16 cellular contexts compared by ENCODE assay signal in genomic region chr17:63480826-63481487, GRCh38. TPM values are rescaled to one million over a fixed set of nuclear protein-coding genes. Genes with fewer than 3 reads are reported as not detected.
DNase-seq lines count a peak whose midpoint lies in the region; ATAC-seq and TF ChIP-seq lines count a peak whose summit lies in the region.
"Had no signal": no experiment of that assay in that cellular context is flagged by ENCODE, and none has a peak within 500 bp of the region (broad histone marks: within the 10 kb centered on the region; RNA-seq: fewer than 3 reads in every experiment).

No MANE protein-coding gene starts in this region.

- H3K27ac Mint-ChIP-seq in activated CD4-positive, alpha-beta T cell treated with anti-CD3 and anti-CD28 coated beads for 36 hours: no peak overlapping the region
- H3K27ac Mint-ChIP-seq in stimulated activated memory B cell treated with anti-CD40 and anti-IgM and Interleukin-4, amounts not matched to agents 10 μg/mL and 1 μg/mL and 100 μg/mL, for 72 hours: no peak overlapping the region
- H3K27ac Mint-ChIP-seq: CD8-positive, alpha-beta memory T cell; natural killer cell treated with Interleukin-12 subunit alpha and Interleukin-12 subunit beta and Interleukin-15 and Interleukin-18, amount 100 ng/mL, for 72 hours had no signal

- intact Hi-C loops in thyroid gland (cut with DNase I): no loop called here
- intact Hi-C loops in activated CD4-positive, alpha-beta T cell treated with anti-CD3 and anti-CD28 coated beads for 36 hours (cut with DNase I, micrococcal nuclease): no loop called here

- DNase-seq in SHP77 (lab: John Stamatoyannopoulos, UW) (peak; percentile 32 to 57), SHP77 treated with DMSO at 0.1 percent for 48 hours (lab: John Stamatoyannopoulos, UW) (no peak), NCI-H187 (lab: John Stamatoyannopoulos, UW) (peak; percentile 79 to 81), NCI-H524 treated with DMSO at 0.1 percent for 48 hours (lab: John Stamatoyannopoulos, UW) (peak; percentile 97), thyroid gland (peak; percentile 75 to 82)
- DNase-seq in activated CD4-positive, alpha-beta T cell treated with anti-CD3 and anti-CD28 coated beads for 36 hours: no peak
- DNase-seq: activated CD4-positive, alpha-beta T cell treated with anti-CD3 and anti-CD28 coated beads, Interleukin-2, amount 50 U/mL, for 4 hours; amniotic stem cell; CD8-positive, alpha-beta memory T cell; gastrocnemius medialis; NK-92 treated with Interleukin-12 subunit alpha and Interleukin-12 subunit beta, amount 100 ng/mL, for 24 hours had no signal

- H3K36me3 Mint-ChIP-seq in activated CD4-positive, alpha-beta T cell treated with anti-CD3 and anti-CD28 coated beads for 36 hours (ENCODE audit: low read depth): no peaks in the 10 kb centered on the region
- H3K36me3 Mint-ChIP-seq in stimulated activated memory B cell treated with anti-CD40 and anti-IgM and Interleukin-4, amounts not matched to agents 10 μg/mL and 1 μg/mL and 100 μg/mL, for 72 hours: no peaks in the 10 kb centered on the region
- H3K36me3 Mint-ChIP-seq: natural killer cell treated with Interleukin-12 subunit alpha and Interleukin-12 subunit beta and Interleukin-15 and Interleukin-18, amount 100 ng/mL, for 72 hours had no signal

- no peak for ATAC-seq in activated CD4-positive, alpha-beta T cell treated with anti-CD3 and anti-CD28 coated beads for 36 hours
- no peak for ATAC-seq in HG03097 (IDR thresholded peaks at IDR 0.05; ENCODE audit: low FRiP score, unreplicated experiment)
- no peak for ATAC-seq in stimulated activated memory B cell treated with anti-CD40 and anti-IgM and Interleukin-4, amounts not matched to agents 10 μg/mL and 1 μg/mL and 100 μg/mL, for 72 hours
- ATAC-seq: gastrocnemius medialis; natural killer cell treated with Interleukin-12 subunit alpha and Interleukin-12 subunit beta and Interleukin-15 and Interleukin-18, amount 100 ng/mL, for 72 hours had no signal

- H3K27ac ChIP-seq in thyroid gland: no peak overlapping the region
- H3K27ac ChIP-seq: gastrocnemius medialis had no signal

- H3K27me3 ChIP-seq in thyroid gland: no peaks in the 10 kb centered on the region

- TF ChIP-seq POLR2A in thyroid gland (IDR thresholded peaks at IDR 0.05): no peak

- H3K9me3 Mint-ChIP-seq in activated CD4-positive, alpha-beta T cell treated with anti-CD3 and anti-CD28 coated beads for 36 hours (ENCODE audit: low read depth): no peaks in the 10 kb centered on the region
- H3K9me3 Mint-ChIP-seq in stimulated activated memory B cell treated with anti-CD40 and anti-IgM and Interleukin-4, amounts not matched to agents 10 μg/mL and 1 μg/mL and 100 μg/mL, for 72 hours: no peaks in the 10 kb centered on the region
- H3K9me3 Mint-ChIP-seq: natural killer cell treated with Interleukin-12 subunit alpha and Interleukin-12 subunit beta and Interleukin-15 and Interleukin-18, amount 100 ng/mL, for 72 hours had no signal

- peaks cover 5 to 38% of the 10 kb centered on the region in 2 donors for H3K4me1 ChIP-seq in thyroid gland

- H3K4me3 ChIP-seq in thyroid gland (replicated peaks in 1 of 3): no peak overlapping the region
- H3K4me3 ChIP-seq: gastrocnemius medialis had no signal

- POLR2A ChIA-PET in activated CD4-positive, alpha-beta T cell treated with anti-CD3 and anti-CD28 coated beads for 36 hours (lab: Charles Lee): no interaction called here

- no peak overlapping the region for H3K4me3 Mint-ChIP-seq in activated CD4-positive, alpha-beta T cell treated with anti-CD3 and anti-CD28 coated beads for 36 hours
- no peak overlapping the region for H3K4me3 Mint-ChIP-seq in stimulated activated memory B cell treated with anti-CD40 and anti-IgM and Interleukin-4, amounts not matched to agents 10 μg/mL and 1 μg/mL and 100 μg/mL, for 72 hours
- H3K4me3 Mint-ChIP-seq: CD8-positive, alpha-beta memory T cell; natural killer cell treated with Interleukin-12 subunit alpha and Interleukin-12 subunit beta and Interleukin-15 and Interleukin-18, amount 100 ng/mL, for 72 hours had no signal

- WGBS in thyroid gland, 2 donors: 30 to 51% methylated on average over 9 to 11 of the region's 11 CpGs

- TF ChIP-seq CTCF in thyroid gland (IDR thresholded peaks at IDR 0.05): no peak

- peaks cover 12% of the 10 kb centered on the region for H3K4me1 Mint-ChIP-seq in activated CD4-positive, alpha-beta T cell treated with anti-CD3 and anti-CD28 coated beads for 36 hours
- peaks cover 24% of the 10 kb centered on the region for H3K4me1 Mint-ChIP-seq in stimulated activated memory B cell treated with anti-CD40 and anti-IgM and Interleukin-4, amounts not matched to agents 10 μg/mL and 1 μg/mL and 100 μg/mL, for 72 hours

- H3K36me3 ChIP-seq in thyroid gland: no peaks in the 10 kb centered on the region
- H3K36me3 ChIP-seq: gastrocnemius medialis had no signal

- CTCF ChIA-PET in activated CD4-positive, alpha-beta T cell treated with anti-CD3 and anti-CD28 coated beads for 36 hours (lab: Charles Lee): interaction anchor here (0.9 to 8.3 kb wide), 3 partner anchors 41 to 57 kb away, joined by 6 to 102 read pairs (median 10); no protein-coding TSS in a partner anchor

- H3K27me3 Mint-ChIP-seq in activated CD4-positive, alpha-beta T cell treated with anti-CD3 and anti-CD28 coated beads for 36 hours: peaks cover 18% of the 10 kb centered on the region
- peaks cover 66% of the 10 kb centered on the region for H3K27me3 Mint-ChIP-seq in stimulated activated memory B cell treated with anti-CD40 and anti-IgM and Interleukin-4, amounts not matched to agents 10 μg/mL and 1 μg/mL and 100 μg/mL, for 72 hours

- H3K9me3 ChIP-seq in thyroid gland: no peaks in the 10 kb centered on the region
- H3K9me3 ChIP-seq: gastrocnemius medialis had no signal

RNA-seq across cellular contexts. Expression of gene ACE, which starts 4.1 kb away (rescaled TPM):
- 10 to 100 TPM in 2 of 4 donors, 1 to 10 TPM in 2; 1.1 to 12.7 (median 10.3) TPM for total RNA-seq in thyroid gland
- total RNA-seq in activated CD4-positive, alpha-beta T cell treated with anti-CD3 and anti-CD28 coated beads for 36 hours: under 1 TPM; 0.26 to 0.46 TPM
- total RNA-seq: natural killer cell treated with Interleukin-12 subunit alpha and Interleukin-12 subunit beta and Interleukin-15 and Interleukin-18, amount 100 ng/mL, for 72 hours had no signal

RNA-seq across cellular contexts. Expression of gene CYB561, which starts 34.9 kb away (rescaled TPM):
- 100 to 1,000 TPM in 2 of 4 donors, 10 to 100 TPM in 2; 46.2 to 129 (median 101) TPM for total RNA-seq in thyroid gland
- total RNA-seq in activated CD4-positive, alpha-beta T cell treated with anti-CD3 and anti-CD28 coated beads for 36 hours: 1 to 10 TPM; 2.5 to 3.0 TPM

RNA-seq across cellular contexts. Expression of gene KCNH6, which starts 42.2 kb away (rescaled TPM):
- under 1 TPM in 1 of 4 donors, not detected in 3; 0.67 TPM for total RNA-seq in thyroid gland
- not detected for total RNA-seq in activated CD4-positive, alpha-beta T cell treated with anti-CD3 and anti-CD28 coated beads for 36 hours
- total RNA-seq: A172; CD8-positive, alpha-beta memory T cell; endothelial cell of umbilical vein; gastrocnemius medialis; natural killer cell treated with Interleukin-12 subunit alpha and Interleukin-12 subunit beta and Interleukin-15 and Interleukin-18, amount 100 ng/mL, for 72 hours had no signal

Comparison
In these comparisons a context has a peak if more than half of its experiments do, and no peak if none do; other contexts are left out.
1. DNase-seq: peak in SHP77 (2 of 2), NCI-H187 (2 of 2), NCI-H524 treated with DMSO at 0.1 percent for 48 hours (single experiment) and thyroid gland (2 of 2); none in SHP77 treated with DMSO at 0.1 percent for 48 hours (single experiment) and activated CD4-positive, alpha-beta T cell treated with anti-CD3 and anti-CD28 coated beads for 36 hours (single experiment).
2. RNA of gene CYB561, which starts 34.9 kb away (total RNA-seq): 46.2 to 129 TPM in thyroid gland; 2.5 to 3.0 TPM in activated CD4-positive, alpha-beta T cell treated with anti-CD3 and anti-CD28 coated beads for 36 hours; every median in the first group is over 10 times any median in the second.